Comparison of ENCODE assay signal across 1 cellular context in genomic region chr2:192082121-192082520, GRCh38.
TF ChIP-seq lines count a peak whose summit lies in the region.

No MANE protein-coding gene starts in this region.

TF ChIP-seq in K562, 482 proteins besides CTCF, POLR2A, EP300 and RAD21 (continued from another document):
- peak; percentile 58 for TF ChIP-seq MGA (IDR thresholded peaks at IDR 0.05)
- TF ChIP-seq ZNF639 (CRISPR knock-in tag; conservative IDR thresholded peaks at IDR 0.05 in 1 of 2, IDR thresholded peaks at IDR 0.05 in 1 of 2): no peak
- no peak for TF ChIP-seq HNRNPL (IDR thresholded peaks at IDR 0.05; ENCODE audit: low read depth, low read length)
- no peak for TF ChIP-seq ZFX (CRISPR knock-in tag; IDR thresholded peaks at IDR 0.05)
- no peak for TF ChIP-seq SRSF7 (optimal IDR thresholded peaks at IDR 0.05; ENCODE audit: low read depth, low read length)
- no peak for TF ChIP-seq C11orf30 (IDR thresholded peaks at IDR 0.05; ENCODE audit: low read depth)
- no peak for TF ChIP-seq ZNF24 (IDR thresholded peaks at IDR 0.05)
- no peak for TF ChIP-seq POLR2H (tag; IDR thresholded peaks at IDR 0.05; ENCODE audit: low read depth)
- no peak for TF ChIP-seq ZNF197 (CRISPR knock-in tag; IDR thresholded peaks at IDR 0.05; ENCODE audit: low read depth)
- no peak for TF ChIP-seq PHB2 (IDR thresholded peaks at IDR 0.05; ENCODE audit: low read depth)
- TF ChIP-seq L3MBTL2 (IDR thresholded peaks at IDR 0.05): peak; percentile 59; the same call in 1 of the 2 replicates
- TF ChIP-seq ZBTB33 (CRISPR knock-in tag; IDR thresholded peaks at IDR 0.05): peak; percentile 91
- TF ChIP-seq E2F6 (IDR thresholded peaks at IDR 0.05; ENCODE audit: borderline replicate concordance in 1 of 2, extremely low read depth in 1 of 2, insufficient read depth in 1 of 2, insufficient read length in 1 of 2, low read depth in 1 of 2, low read length in 1 of 2, poor library complexity in 1 of 2, severe bottlenecking in 1 of 2): peak; percentile 53 to 78
